ENCODE assay signal across 7 cellular contexts in genomic region chr21:10539956-10540355, GRCh38. TPM values are rescaled to one million over a fixed set of nuclear protein-coding genes. Genes with fewer than 3 reads are reported as not detected.
"Had no signal": no experiment of that assay in that cellular context is flagged by ENCODE, and none has a peak within 500 bp of the region (broad histone marks: within the 10 kb centered on the region; RNA-seq: fewer than 3 reads in every experiment).

No MANE protein-coding gene starts in this region.

- ATAC-seq: HepG2 had no signal

- H3K27ac ChIP-seq: KMS-11 had no signal

- H3K9ac ChIP-seq: KMS-11 had no signal

- DNase-seq: GOT3, H9, HCEC 1CT, KBM-7 had no signal

RNA-seq across cellular contexts. Expression of gene TPTE, which starts 18.6 kb away (rescaled TPM):
- total RNA-seq: H9, HepG2, HT-29 had no signal
